20 cellular contexts compared by ENCODE assay signal in genomic region chr14:68482018-68482417, GRCh38.
DNase-seq lines count a peak whose midpoint lies in the region; ATAC-seq and TF ChIP-seq lines count a peak whose summit lies in the region.
"Had no signal": no experiment of that assay in that cellular context is flagged by ENCODE, and none has a peak within 500 bp of the region (broad histone marks: within the 10 kb centered on the region; RNA-seq: fewer than 3 reads in every experiment).

No MANE protein-coding gene starts in this region.

- no peak overlapping the region for H3K4me3 ChIP-seq in CD8-positive, alpha-beta T cell (ENCODE audit: low read depth, low read length)
- no peak overlapping the region for H3K4me3 ChIP-seq in lower leg skin (ENCODE audit: low read depth, poor library complexity, severe bottlenecking)
- H3K4me3 ChIP-seq: BLaER1 treated with 17β-estradiol and CSF1 and Interleukin-3, amounts not matched to agents 10 nM and 100 nM; Peyer's patch; SJCRH30 had no signal

- H3K9me3 Mint-ChIP-seq in activated naive CD4-positive, alpha-beta T cell treated with anti-CD3 and anti-CD28 coated beads, Interleukin-2, amount 50 U/mL, for 24 hours, result no peaks in the 10 kb centered on the region
- H3K9me3 Mint-ChIP-seq in activated naive CD4-positive, alpha-beta T cell treated with anti-CD3 and anti-CD28 coated beads, Interleukin-2, amount 10 ng/mL, durations not matched to agents 7 days and 5 days, result no peaks in the 10 kb centered on the region
- no peaks in the 10 kb centered on the region for H3K9me3 Mint-ChIP-seq in CD8-positive, alpha-beta T cell
- H3K9me3 Mint-ChIP-seq in immature natural killer cell, result no peaks in the 10 kb centered on the region
- no peaks in the 10 kb centered on the region for H3K9me3 Mint-ChIP-seq in stimulated activated memory B cell treated with anti-CD40 and anti-IgM and Interleukin-4, amounts not matched to agents 10 μg/mL and 1 μg/mL and 100 μg/mL, for 72 hours
- peaks cover 0 to 2% of the 10 kb centered on the region in 2 donors for H3K9me3 Mint-ChIP-seq in stimulated activated naive B cell treated with anti-CD40 and anti-IgM and Interleukin-4, amounts not matched to agents 10 μg/mL and 1 μg/mL and 100 μg/mL, for 72 hours
- H3K9me3 Mint-ChIP-seq: IgD-negative memory B cell had no signal

- intact Hi-C loops in CD8-positive, alpha-beta T cell (cut with DNase I, micrococcal nuclease), result loop anchor here in 1 of 2 experiments (2.0 to 10.0 kb wide), 4 partner anchors 25 to 305 kb away; no protein-coding TSS in a partner anchor
- intact Hi-C loops in lower leg skin (cut with DNase I; ENCODE audit: low total_unique reads), result no loop called here

- peaks cover 1% of the 10 kb centered on the region for H3K36me3 Mint-ChIP-seq in activated naive CD4-positive, alpha-beta T cell treated with anti-CD3 and anti-CD28 coated beads, Interleukin-2, amount 50 U/mL, for 24 hours
- H3K36me3 Mint-ChIP-seq in activated naive CD4-positive, alpha-beta T cell treated with anti-CD3 and anti-CD28 coated beads, Interleukin-2, amount 10 ng/mL, durations not matched to agents 7 days and 5 days, result peaks cover 13% of the 10 kb centered on the region
- H3K36me3 Mint-ChIP-seq in CD8-positive, alpha-beta T cell, result no peaks in the 10 kb centered on the region
- H3K36me3 Mint-ChIP-seq in immature natural killer cell, result peaks cover 0 to 5% (median 2%) of the 10 kb centered on the region in 3 donors
- peaks cover 15% of the 10 kb centered on the region for H3K36me3 Mint-ChIP-seq in stimulated activated memory B cell treated with anti-CD40 and anti-IgM and Interleukin-4, amounts not matched to agents 10 μg/mL and 1 μg/mL and 100 μg/mL, for 72 hours
- peaks cover 26 to 43% of the 10 kb centered on the region in 2 donors for H3K36me3 Mint-ChIP-seq in stimulated activated naive B cell treated with anti-CD40 and anti-IgM and Interleukin-4, amounts not matched to agents 10 μg/mL and 1 μg/mL and 100 μg/mL, for 72 hours

- no peaks in the 10 kb centered on the region for H3K36me3 ChIP-seq in CD8-positive, alpha-beta T cell (ENCODE audit: insufficient read depth, low read length)
- H3K36me3 ChIP-seq: Peyer's patch, SJCRH30 had no signal

- CTCF ChIA-PET in activated naive CD4-positive, alpha-beta T cell treated with anti-CD3 and anti-CD28 coated beads, Interleukin-2, amount 10 ng/mL, durations not matched to agents 7 days and 5 days (lab: Charles Lee), result no interaction called here
- CTCF ChIA-PET in CD8-positive, alpha-beta T cell (lab: Charles Lee), result no interaction called here

- DNase-seq in activated naive CD4-positive, alpha-beta T cell treated with anti-CD3 and anti-CD28 coated beads, Interleukin-2, amount 10 ng/mL, durations not matched to agents 7 days and 5 days, result no peak
- DNase-seq in CD8-positive, alpha-beta T cell, result no peak
- DNase-seq in immature natural killer cell (no peak), lower leg skin (ENCODE audit: low spot score in 2 of 2) (no peak)
- DNase-seq in stimulated activated naive B cell treated with anti-CD40 and anti-IgM and Interleukin-4, amounts not matched to agents 10 μg/mL and 1 μg/mL and 100 μg/mL, for 72 hours, result no peak
- no peak for DNase-seq in stimulated activated naive CD4-positive, alpha-beta T cell (lab: John Stamatoyannopoulos, UW)
- DNase-seq: EL, GF-D8, Karpas-422, NCI-H1694, NCI-H2081 treated with DMSO at 0.1 percent for 48 hours, NCI-H446, NCI-H526, Peyer's patch, SJCRH30 had no signal

- H3K27ac Mint-ChIP-seq in activated naive CD4-positive, alpha-beta T cell treated with anti-CD3 and anti-CD28 coated beads, Interleukin-2, amount 50 U/mL, for 24 hours, result peak overlapping the region; percentile 9
- no peak overlapping the region for H3K27ac Mint-ChIP-seq in activated naive CD4-positive, alpha-beta T cell treated with anti-CD3 and anti-CD28 coated beads, Interleukin-2, amount 10 ng/mL, durations not matched to agents 7 days and 5 days
- peak overlapping the region; percentile 76 for H3K27ac Mint-ChIP-seq in CD8-positive, alpha-beta T cell
- H3K27ac Mint-ChIP-seq in immature natural killer cell, result peak overlapping the region in 5 of 6 donors; percentile 14 to 67 (median 51)
- H3K27ac Mint-ChIP-seq in stimulated activated memory B cell treated with anti-CD40 and anti-IgM and Interleukin-4, amounts not matched to agents 10 μg/mL and 1 μg/mL and 100 μg/mL, for 72 hours, result peak overlapping the region; percentile 58
- H3K27ac Mint-ChIP-seq in stimulated activated naive B cell treated with anti-CD40 and anti-IgM and Interleukin-4, amounts not matched to agents 10 μg/mL and 1 μg/mL and 100 μg/mL, for 72 hours, result no peak overlapping the region
- H3K27ac Mint-ChIP-seq: IgD-negative memory B cell had no signal

- no peaks in the 10 kb centered on the region for H3K9me3 ChIP-seq in CD8-positive, alpha-beta T cell (ENCODE audit: low read length)
- H3K9me3 ChIP-seq: Peyer's patch, SJCRH30 had no signal

- no peak for ATAC-seq in CD8-positive, alpha-beta T cell
- ATAC-seq in stimulated activated memory B cell treated with anti-CD40 and anti-IgM and Interleukin-4, amounts not matched to agents 10 μg/mL and 1 μg/mL and 100 μg/mL, for 72 hours, result no peak
- no peak for ATAC-seq in stimulated activated naive B cell treated with anti-CD40 and anti-IgM and Interleukin-4, amounts not matched to agents 10 μg/mL and 1 μg/mL and 100 μg/mL, for 72 hours (replicated peaks)

- no peak for TF ChIP-seq CTCF in CD8-positive, alpha-beta T cell (IDR thresholded peaks at IDR 0.05)
- no peak for TF ChIP-seq CTCF in lower leg skin (IDR thresholded peaks at IDR 0.05)

- POLR2A ChIA-PET in CD8-positive, alpha-beta T cell (lab: Charles Lee), result no interaction called here

- WGBS in lower leg skin, 2 donors, result 68 to 89% methylated on average over 2 of the region's 2 CpGs

- no peaks in the 10 kb centered on the region for H3K27me3 Mint-ChIP-seq in activated naive CD4-positive, alpha-beta T cell treated with anti-CD3 and anti-CD28 coated beads, Interleukin-2, amount 50 U/mL, for 24 hours
- no peaks in the 10 kb centered on the region for H3K27me3 Mint-ChIP-seq in activated naive CD4-positive, alpha-beta T cell treated with anti-CD3 and anti-CD28 coated beads, Interleukin-2, amount 10 ng/mL, durations not matched to agents 7 days and 5 days
- no peaks in the 10 kb centered on the region for H3K27me3 Mint-ChIP-seq in CD8-positive, alpha-beta T cell (ENCODE audit: low read depth)
- peaks cover 0 to 2% (median 0%) of the 10 kb centered on the region in 3 donors for H3K27me3 Mint-ChIP-seq in immature natural killer cell (ENCODE audit: low read depth in 3 of 3)
- no peaks in the 10 kb centered on the region for H3K27me3 Mint-ChIP-seq in stimulated activated memory B cell treated with anti-CD40 and anti-IgM and Interleukin-4, amounts not matched to agents 10 μg/mL and 1 μg/mL and 100 μg/mL, for 72 hours
- H3K27me3 Mint-ChIP-seq in stimulated activated naive B cell treated with anti-CD40 and anti-IgM and Interleukin-4, amounts not matched to agents 10 μg/mL and 1 μg/mL and 100 μg/mL, for 72 hours, result no peaks in the 10 kb centered on the region
- H3K27me3 Mint-ChIP-seq: IgD-negative memory B cell had no signal

- peaks cover 64% of the 10 kb centered on the region for H3K4me1 Mint-ChIP-seq in activated naive CD4-positive, alpha-beta T cell treated with anti-CD3 and anti-CD28 coated beads, Interleukin-2, amount 50 U/mL, for 24 hours
- H3K4me1 Mint-ChIP-seq in activated naive CD4-positive, alpha-beta T cell treated with anti-CD3 and anti-CD28 coated beads, Interleukin-2, amount 10 ng/mL, durations not matched to agents 7 days and 5 days, result peaks cover 33% of the 10 kb centered on the region
- H3K4me1 Mint-ChIP-seq in CD8-positive, alpha-beta T cell (ENCODE audit: low read depth), result peaks cover 71% of the 10 kb centered on the region
- peaks cover 46 to 58% of the 10 kb centered on the region in 2 donors for H3K4me1 Mint-ChIP-seq in immature natural killer cell
- peaks cover 44% of the 10 kb centered on the region for H3K4me1 Mint-ChIP-seq in stimulated activated memory B cell treated with anti-CD40 and anti-IgM and Interleukin-4, amounts not matched to agents 10 μg/mL and 1 μg/mL and 100 μg/mL, for 72 hours
- H3K4me1 Mint-ChIP-seq in stimulated activated naive B cell treated with anti-CD40 and anti-IgM and Interleukin-4, amounts not matched to agents 10 μg/mL and 1 μg/mL and 100 μg/mL, for 72 hours, result peaks cover 45 to 92% of the 10 kb centered on the region in 2 donors

- no peaks in the 10 kb centered on the region for H3K27me3 ChIP-seq in CD8-positive, alpha-beta T cell (ENCODE audit: insufficient read depth, low read length)
- H3K27me3 ChIP-seq: BLaER1 treated with 17β-estradiol and CSF1 and Interleukin-3, amounts not matched to agents 10 nM and 100 nM; Peyer's patch; SJCRH30 had no signal

- H3K4me1 ChIP-seq in CD8-positive, alpha-beta T cell (ENCODE audit: insufficient read depth, low read length), result peaks cover 43% of the 10 kb centered on the region
- H3K4me1 ChIP-seq: Peyer's patch had no signal

- TF ChIP-seq POLR2A in lower leg skin (IDR thresholded peaks at IDR 0.05), result no peak

- H3K4me3 Mint-ChIP-seq in activated naive CD4-positive, alpha-beta T cell treated with anti-CD3 and anti-CD28 coated beads, Interleukin-2, amount 50 U/mL, for 24 hours, result no peak overlapping the region
- H3K4me3 Mint-ChIP-seq in activated naive CD4-positive, alpha-beta T cell treated with anti-CD3 and anti-CD28 coated beads, Interleukin-2, amount 10 ng/mL, durations not matched to agents 7 days and 5 days, result no peak overlapping the region
- no peak overlapping the region for H3K4me3 Mint-ChIP-seq in CD8-positive, alpha-beta T cell
- H3K4me3 Mint-ChIP-seq in immature natural killer cell, result peak overlapping the region in 2 of 5 donors; percentile 35 to 38
- H3K4me3 Mint-ChIP-seq in stimulated activated memory B cell treated with anti-CD40 and anti-IgM and Interleukin-4, amounts not matched to agents 10 μg/mL and 1 μg/mL and 100 μg/mL, for 72 hours, result no peak overlapping the region
- no peak overlapping the region for H3K4me3 Mint-ChIP-seq in stimulated activated naive B cell treated with anti-CD40 and anti-IgM and Interleukin-4, amounts not matched to agents 10 μg/mL and 1 μg/mL and 100 μg/mL, for 72 hours
- H3K4me3 Mint-ChIP-seq: IgD-negative memory B cell had no signal

- H3K27ac ChIP-seq in CD8-positive, alpha-beta T cell (ENCODE audit: low read depth, low read length), result no peak overlapping the region
- H3K27ac ChIP-seq: 22Rv1, Peyer's patch, SJCRH30 had no signal

Comparison
In these comparisons a context has a peak if more than half of its experiments do, and no peak if none do; other contexts are left out.
1. H3K27ac Mint-ChIP-seq: peak in activated naive CD4-positive, alpha-beta T cell treated with anti-CD3 and anti-CD28 coated beads, Interleukin-2, amount 50 U/mL, for 24 hours (single experiment), CD8-positive, alpha-beta T cell (single experiment), immature natural killer cell (5 of 6) and stimulated activated memory B cell treated with anti-CD40 and anti-IgM and Interleukin-4, amounts not matched to agents 10 μg/mL and 1 μg/mL and 100 μg/mL, for 72 hours (single experiment); none in activated naive CD4-positive, alpha-beta T cell treated with anti-CD3 and anti-CD28 coated beads, Interleukin-2, amount 10 ng/mL, durations not matched to agents 7 days and 5 days (single experiment) and stimulated activated naive B cell treated with anti-CD40 and anti-IgM and Interleukin-4, amounts not matched to agents 10 μg/mL and 1 μg/mL and 100 μg/mL, for 72 hours (single experiment).